In the genomic region with DNA sequence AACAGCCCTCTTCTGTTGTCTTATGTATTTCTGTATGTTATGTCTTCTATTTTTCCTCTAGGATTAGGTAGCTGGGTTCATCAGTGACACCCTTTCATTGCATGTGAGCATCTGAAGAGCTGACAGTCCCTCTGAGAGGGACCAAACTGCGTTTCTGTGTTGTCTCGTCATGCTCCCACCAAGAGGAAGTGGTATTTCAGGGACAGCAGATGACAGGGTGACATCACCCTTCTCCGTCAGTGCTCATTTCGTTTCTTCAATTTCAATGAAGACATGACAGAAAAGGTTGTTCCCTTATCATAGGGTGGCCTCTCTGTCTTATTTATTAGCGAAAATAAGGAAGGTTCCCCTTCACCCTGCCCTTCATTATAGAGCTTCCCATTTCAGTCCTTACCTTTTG, we compare ENCODE assay signal across 9 cellular contexts.
A peak's percentile ranks its signal among the peaks of the same experiment; 100 is the strongest.
DNase-seq lines count a peak whose midpoint lies in the region; ATAC-seq and TF ChIP-seq lines count a peak whose summit lies in the region.
"Had no signal": no experiment of that assay in that cellular context is flagged by ENCODE, and none has a peak within 500 bp of the region (broad histone marks: within the 10 kb centered on the region; RNA-seq: fewer than 3 reads in every experiment).

No MANE protein-coding gene starts in this region.

- no peak for TF ChIP-seq POLR2A in erythroblast (IDR thresholded peaks at IDR 0.05; ENCODE audit: low read length)

- DNase-seq in Kasumi-1 (lab: John Stamatoyannopoulos, UW) (peak; percentile 47 to 62), medulla oblongata (ENCODE audit: extremely low spot score) (peak; percentile 68), erythroblast (lab: John Stamatoyannopoulos, UW) (no peak), NCI-H748 treated with DMSO at 0.1 percent for 48 hours (lab: John Stamatoyannopoulos, UW) (no peak), glomerular visceral epithelial cell (ENCODE audit: extremely low spot score) (no peak), NCI-H524 (lab: John Stamatoyannopoulos, UW) (no peak)
- DNase-seq: NCI-H1694 had no signal

- peak; percentile 57 for ATAC-seq in GM18520 (IDR thresholded peaks at IDR 0.05; ENCODE audit: unreplicated experiment)
- peak; percentile 58 for ATAC-seq in GM21576 (IDR thresholded peaks at IDR 0.05; ENCODE audit: unreplicated experiment)

Comparison
In these comparisons a context has a peak if more than half of its experiments do, and no peak if none do; other contexts are left out.
1. DNase-seq: peak in Kasumi-1 (2 of 2) and medulla oblongata (single experiment); none in erythroblast (0 of 2), NCI-H748 treated with DMSO at 0.1 percent for 48 hours (single experiment), glomerular visceral epithelial cell (single experiment) and NCI-H524 (0 of 2).